ENCODE assay signal across 17 cellular contexts in genomic region chr16:59459811-59460210, GRCh38.
DNase-seq lines count a peak whose midpoint lies in the region; ATAC-seq and TF ChIP-seq lines count a peak whose summit lies in the region.
"Had no signal": no experiment of that assay in that cellular context is flagged by ENCODE, and none has a peak within 500 bp of the region (broad histone marks: within the 10 kb centered on the region; RNA-seq: fewer than 3 reads in every experiment).

No MANE protein-coding gene starts in this region.

- TF ChIP-seq CTCF in IMR-90 (conservative IDR thresholded peaks at IDR 0.05; ENCODE audit: low read depth, low read length) = no peak
- TF ChIP-seq CTCF in brain microvascular endothelial cell (IDR thresholded peaks at IDR 0.05; ENCODE audit: low read depth, low read length, missing control alignments) = no peak

- H3K27me3 ChIP-seq in IMR-90 (ENCODE audit: control insufficient read depth, insufficient read depth, low read length) (no peaks in the 10 kb centered on the region), brain microvascular endothelial cell (replicated peaks) (no peaks in the 10 kb centered on the region), neuronal stem cell (ENCODE audit: control insufficient read depth in 3 of 3, insufficient read depth in 3 of 3, low read depth in 1 of 3, low read length in 3 of 3) (no peaks in the 10 kb centered on the region)

- WGBS in IMR-90 (ENCODE audit: extremely low coverage in 2 of 2, insufficient read length in 1 of 2), 2 experiments = no CpG with 5 or more reads among the region's 5 CpGs
- WGBS in neuronal stem cell (ENCODE audit: extremely low coverage in 2 of 2, insufficient read length in 2 of 2, insufficient replicate concordance in 1 of 2), 2 donors = no CpG with 5 or more reads among the region's 5 CpGs

- no peak overlapping the region for H3K14ac ChIP-seq in IMR-90 (replicated peaks; ENCODE audit: low read depth, low read length)
- H3K14ac ChIP-seq in neuronal stem cell (ENCODE audit: low read length) = no peak overlapping the region

- no peak overlapping the region for H2BK20ac ChIP-seq in IMR-90 (ENCODE audit: low read depth, low read length)

- H2BK15ac ChIP-seq in IMR-90 (ENCODE audit: low read depth, low read length) (no peak overlapping the region), neuronal stem cell (ENCODE audit: low read length) (no peak overlapping the region)

- H3K9me3 ChIP-seq in IMR-90 (ENCODE audit: control insufficient read depth, insufficient read depth, low read length) (no peaks in the 10 kb centered on the region), neuronal stem cell (replicated peaks in 1 of 2; ENCODE audit: control insufficient read depth in 2 of 2, insufficient read depth in 1 of 2, low read depth in 1 of 2, low read length in 2 of 2) (no peaks in the 10 kb centered on the region)
- H3K9me3 ChIP-seq: Caco-2 had no signal

- H3K4me2 ChIP-seq in IMR-90 (ENCODE audit: low read depth, low read length) = no peak overlapping the region
- H3K4me2 ChIP-seq in neuronal stem cell (ENCODE audit: insufficient read depth, low read length, poor library complexity, severe bottlenecking) = no peak overlapping the region

- no peak overlapping the region for H4K91ac ChIP-seq in IMR-90 (ENCODE audit: insufficient read depth, low read depth, low read length)
- H4K91ac ChIP-seq in neuronal stem cell (ENCODE audit: low read depth, low read length, poor library complexity) = no peak overlapping the region

- H3K27ac ChIP-seq in IMR-90 (ENCODE audit: insufficient read depth, low read length) (no peak overlapping the region), brain microvascular endothelial cell (peak overlapping the region; percentile 40), neuronal stem cell (replicated peaks; ENCODE audit: low read length) (no peak overlapping the region)

- CTCF ChIA-PET in IMR-90 (lab: Yijun Ruan, JAX) = no interaction called here

- H2AFZ ChIP-seq in IMR-90 (replicated peaks; ENCODE audit: low read length, poor library complexity) (no peak overlapping the region), neuronal stem cell (ENCODE audit: low read length) (no peak overlapping the region)

- H4K8ac ChIP-seq in IMR-90 (ENCODE audit: low read depth in 2 of 2, low read length in 2 of 2) (no peak overlapping the region), neuronal stem cell (ENCODE audit: low read depth, low read length) (no peak overlapping the region)

- POLR2A ChIA-PET in IMR-90 (lab: Charles Lee; ENCODE audit: unreplicated experiment) = no interaction called here

- H4K20me1 ChIP-seq in IMR-90 (ENCODE audit: insufficient read depth, low read length) = no peaks in the 10 kb centered on the region

- H3K18ac ChIP-seq in IMR-90 (ENCODE audit: low read depth, low read length) (no peak overlapping the region), neuronal stem cell (ENCODE audit: low read length) (no peak overlapping the region)

- H3K23ac ChIP-seq in IMR-90 (ENCODE audit: low read depth, low read length) = no peak overlapping the region
- H3K23ac ChIP-seq in neuronal stem cell (ENCODE audit: low read depth, low read length, poor library complexity) = no peak overlapping the region

- no peak overlapping the region for H4K5ac ChIP-seq in IMR-90 (ENCODE audit: low read depth, low read length)

- H3K9me1 ChIP-seq in IMR-90 (ENCODE audit: insufficient read depth, low read length) = no peaks in the 10 kb centered on the region

- DNase-seq in EL = peak; percentile 44
- DNase-seq in IMR-90 = peak; percentile 68
- peak; percentile 70 for DNase-seq in brain microvascular endothelial cell
- peak; percentile 15 for DNase-seq in non-pigmented ciliary epithelial cell (ENCODE audit: low read depth)
- DNase-seq in neuronal stem cell (ENCODE audit: low spot score) = no peak
- DNase-seq in NOMO-1 treated with DMSO at 0.1 percent for 48 hours (lab: John Stamatoyannopoulos, UW; ENCODE audit: unreplicated experiment) = no peak
- no peak for DNase-seq in kidney tubule cell (ENCODE audit: low spot score)
- DNase-seq: ACHN, AML-193, Caco-2, DMS153, NCI-H1092, NCI-H1694, NCI-H226, NCI-H524 treated with DMSO at 0.1 percent for 48 hours, SHP77 treated with DMSO at 0.1 percent for 48 hours had no signal

- no peak for TF ChIP-seq RAD21 in IMR-90 (IDR thresholded peaks at IDR 0.05; ENCODE audit: low read length)

- no peak overlapping the region for H2BK120ac ChIP-seq in IMR-90 (ENCODE audit: low read depth, low read length)
- no peak overlapping the region for H2BK120ac ChIP-seq in neuronal stem cell (ENCODE audit: low read depth, low read length)

- H3K9ac ChIP-seq in IMR-90 (ENCODE audit: low read depth, low read length) (no peak overlapping the region), neuronal stem cell (ENCODE audit: low read depth, low read length, poor library complexity) (no peak overlapping the region)

- no TSS peak for BruUV-seq in IMR-90 (replicated peaks; lab: Mats Ljungman, UMichigan)

- H3K4me1 ChIP-seq in IMR-90 (ENCODE audit: control insufficient read depth, insufficient read depth, low read length) = no peaks in the 10 kb centered on the region
- no peaks in the 10 kb centered on the region for H3K4me1 ChIP-seq in neuronal stem cell (ENCODE audit: control insufficient read depth in 2 of 2, insufficient read depth in 1 of 2, low read depth in 1 of 2, low read length in 2 of 2)
- H3K4me1 ChIP-seq: Caco-2 had no signal

- H3K4ac ChIP-seq in IMR-90 (ENCODE audit: low read depth, low read length) (no peak overlapping the region), neuronal stem cell (ENCODE audit: low read length) (no peak overlapping the region)

- no peak overlapping the region for H2AK9ac ChIP-seq in IMR-90 (replicated peaks; ENCODE audit: low read depth, low read length, poor library complexity)

- no peak overlapping the region for H2BK5ac ChIP-seq in IMR-90 (ENCODE audit: low read depth, low read length, poor library complexity, severe bottlenecking)
- no peak overlapping the region for H2BK5ac ChIP-seq in neuronal stem cell (ENCODE audit: low read length)

- TF ChIP-seq POLR2A in IMR-90 (IDR thresholded peaks at IDR 0.05; ENCODE audit: low read depth, low read length) = no peak

- dilution Hi-C loops in IMR-90 (cut with HindIII; ENCODE audit: low sequenced_read_pairs, unreplicated experiment) = no loop called here

- no peaks in the 10 kb centered on the region for H3K79me1 ChIP-seq in IMR-90 (ENCODE audit: low read depth in 1 of 2, low read length in 2 of 2)
- no peaks in the 10 kb centered on the region for H3K79me1 ChIP-seq in neuronal stem cell (ENCODE audit: low read depth, low read length)

- H3K4me3 ChIP-seq in IMR-90 (ENCODE audit: insufficient read depth, low read depth, low read length) (no peak overlapping the region), brain microvascular endothelial cell (ENCODE audit: low read depth, low read length) (no peak overlapping the region), neuronal stem cell (ENCODE audit: low read length in 2 of 2) (no peak overlapping the region)

- in situ Hi-C loops in IMR-90 (cut with MboI; ENCODE audit: low sequenced_read_pairs) = no loop called here
- in situ Hi-C loops in brain microvascular endothelial cell (cut with HindIII; ENCODE audit: low pct_ligation_motif_present, low sequenced_read_pairs) = no loop called here

- intact Hi-C loops in IMR-90 (cut with micrococcal nuclease) = no loop called here

- H3K36me3 ChIP-seq in IMR-90 (ENCODE audit: control insufficient read depth, insufficient read depth, low read length) = no peaks in the 10 kb centered on the region
- H3K36me3 ChIP-seq in brain microvascular endothelial cell (replicated peaks) = no peaks in the 10 kb centered on the region
- H3K36me3 ChIP-seq in neuronal stem cell (replicated peaks in 1 of 2; ENCODE audit: control insufficient read depth in 2 of 2, insufficient read depth in 2 of 2, low read length in 2 of 2) = no peaks in the 10 kb centered on the region

- no peak overlapping the region for H2BK12ac ChIP-seq in neuronal stem cell (ENCODE audit: low read length)

- H2AK5ac ChIP-seq in IMR-90 (ENCODE audit: low read depth, low read length) (no peak overlapping the region), neuronal stem cell (ENCODE audit: low read depth, low read length) (no peak overlapping the region)

- no peak for ATAC-seq in IMR-90 (ENCODE audit: low read depth)
- ATAC-seq: SK-N-SH treated with all-trans-retinoic acid at 6 μM for 48 hours had no signal

- no peak overlapping the region for H3K56ac ChIP-seq in IMR-90 (ENCODE audit: extremely low read depth, insufficient read depth, low read length)

TF ChIP-seq in IMR-90, 13 proteins besides CTCF, POLR2A, EP300 and RAD21 (continues in another document):
- no peak for TF ChIP-seq MAFK (IDR thresholded peaks at IDR 0.05; ENCODE audit: low read depth, low read length)
- TF ChIP-seq MAZ (IDR thresholded peaks at IDR 0.05; ENCODE audit: borderline replicate concordance, low read depth, low read length) = no peak
- TF ChIP-seq RCOR1 (IDR thresholded peaks at IDR 0.05; ENCODE audit: insufficient replicate concordance, low read length) = no peak
- no peak for TF ChIP-seq CHD1 (IDR thresholded peaks at IDR 0.05; ENCODE audit: low read depth, low read length)
- TF ChIP-seq ELK1 (IDR thresholded peaks at IDR 0.05; ENCODE audit: borderline replicate concordance, low read depth, low read length) = no peak
- TF ChIP-seq SMC3 (IDR thresholded peaks at IDR 0.05; ENCODE audit: low read depth, low read length) = no peak
- no peak for TF ChIP-seq RFX5 (IDR thresholded peaks at IDR 0.05; ENCODE audit: low read depth, low read length)
- TF ChIP-seq FOS (IDR thresholded peaks at IDR 0.05; ENCODE audit: low read depth, low read length) = no peak
- TF ChIP-seq USF2 (IDR thresholded peaks at IDR 0.05; ENCODE audit: low read depth, low read length) = no peak
- TF ChIP-seq BHLHE40 (IDR thresholded peaks at IDR 0.05; ENCODE audit: low read depth, low read length) = no peak
- no peak for TF ChIP-seq NFE2L2 (IDR thresholded peaks at IDR 0.05; ENCODE audit: low read depth, low read length)

Comparison
In these comparisons a context has a peak if more than half of its experiments do, and no peak if none do; other contexts are left out.
1. DNase-seq: peak in EL (single experiment), IMR-90 (single experiment), brain microvascular endothelial cell (single experiment) and non-pigmented ciliary epithelial cell (single experiment); none in neuronal stem cell (single experiment), NOMO-1 treated with DMSO at 0.1 percent for 48 hours (single experiment) and kidney tubule cell (single experiment).